ENCODE assay signal across 17 cellular contexts in the genomic region with DNA sequence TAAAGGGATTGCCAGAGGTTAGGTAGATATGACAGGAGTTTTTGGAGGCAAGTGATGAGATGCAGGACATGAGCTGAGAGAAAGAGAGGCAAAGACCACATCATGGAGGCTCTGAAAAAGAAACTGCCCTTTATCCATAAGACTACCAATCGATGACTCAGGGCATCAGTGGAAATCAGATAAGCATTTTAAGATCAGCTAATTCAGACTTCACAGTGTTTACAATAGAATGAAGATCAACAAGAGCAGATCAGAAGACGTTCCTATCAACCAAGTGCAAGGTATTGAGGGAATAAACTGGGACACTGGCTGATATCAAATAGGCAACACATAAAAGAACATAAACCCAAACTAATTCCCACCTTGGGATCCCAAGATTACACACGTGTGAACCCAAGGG.
"Had no signal": no experiment of that assay in that cellular context is flagged by ENCODE, and none has a peak within 500 bp of the region (broad histone marks: within the 10 kb centered on the region; RNA-seq: fewer than 3 reads in every experiment).

No MANE protein-coding gene starts in this region.

- H3K27ac Mint-ChIP-seq: naive thymus-derived CD4-positive, alpha-beta T cell had no signal

- H3K4me3 ChIP-seq: coronary artery, dorsolateral prefrontal cortex, esophagus muscularis mucosa, gastroesophageal sphincter, heart left ventricle, left lung, lower lobe of right lung had no signal

- H3K9me3 ChIP-seq: esophagus muscularis mucosa, gastroesophageal sphincter, heart left ventricle, left lung, lower lobe of right lung had no signal

- H3K36me3 Mint-ChIP-seq: naive thymus-derived CD4-positive, alpha-beta T cell had no signal

- H3K36me3 ChIP-seq: esophagus muscularis mucosa, gastroesophageal sphincter, heart left ventricle, left lung, lower lobe of right lung had no signal

- DNase-seq: dermis blood vessel endothelial cell; dorsolateral prefrontal cortex; effector CD4-positive, alpha-beta T cell; effector memory CD4-positive, alpha-beta T cell; foreskin keratinocyte; heart left ventricle; hippocampal formation; left cardiac atrium; left lung; left ventricle myocardium superior; lower lobe of right lung; mesenchymal stem cell; midbrain; naive thymus-derived CD4-positive, alpha-beta T cell had no signal

- H3K4me1 ChIP-seq: esophagus muscularis mucosa, foreskin keratinocyte, gastroesophageal sphincter, heart left ventricle, left lung, lower lobe of right lung had no signal

- H3K27me3 ChIP-seq: esophagus muscularis mucosa, foreskin keratinocyte, gastroesophageal sphincter, heart left ventricle, left lung had no signal

- ATAC-seq: foreskin keratinocyte; gastroesophageal sphincter; heart left ventricle; left cardiac atrium; left lung; left ventricle myocardium superior; lower lobe of right lung; naive thymus-derived CD4-positive, alpha-beta T cell had no signal

- H3K4me3 Mint-ChIP-seq: naive thymus-derived CD4-positive, alpha-beta T cell had no signal

- H3K27ac ChIP-seq: coronary artery, dorsolateral prefrontal cortex, esophagus muscularis mucosa, foreskin keratinocyte, gastroesophageal sphincter, heart left ventricle, left lung, lower lobe of right lung had no signal

- H3K4me1 Mint-ChIP-seq: naive thymus-derived CD4-positive, alpha-beta T cell had no signal
